In genomic region chr1:17488977-17489739, GRCh38 we compare ENCODE assay signal across 1 cellular context.
A peak's percentile ranks its signal among the peaks of the same experiment; 100 is the strongest.
TF ChIP-seq lines count a peak whose summit lies in the region.

No MANE protein-coding gene starts in this region.

TF ChIP-seq in K562, 482 proteins besides CTCF, POLR2A, EP300 and RAD21 (continued from another document and continues in another):
- TF ChIP-seq E2F4 (CRISPR knock-in tag; IDR thresholded peaks at IDR 0.05; ENCODE audit: low read depth) (no peak), PTBP1 (IDR thresholded peaks at IDR 0.05; ENCODE audit: low read depth, low read length) (no peak), TAF15 (IDR thresholded peaks at IDR 0.05; ENCODE audit: low read depth, low read length) (no peak), CBX5 (IDR thresholded peaks at IDR 0.05; ENCODE audit: borderline replicate concordance, low read depth) (no peak), NR2C2 (CRISPR knock-in tag; IDR thresholded peaks at IDR 0.05) (no peak), NR2C2 (tag; IDR thresholded peaks at IDR 0.05) (no peak), NFE2 (IDR thresholded peaks at IDR 0.05; ENCODE audit: low read depth) (no peak), MAFK (IDR thresholded peaks at IDR 0.05; ENCODE audit: low read length) (no peak), E2F6 (IDR thresholded peaks at IDR 0.05; ENCODE audit: borderline replicate concordance in 1 of 2, extremely low read depth in 1 of 2, insufficient read depth in 1 of 2, insufficient read length in 1 of 2, low read depth in 1 of 2, low read length in 1 of 2, poor library complexity in 1 of 2, severe bottlenecking in 1 of 2) (no peak), ZKSCAN1 (IDR thresholded peaks at IDR 0.05; ENCODE audit: low read depth, low read length) (no peak), CBFA2T3 (IDR thresholded peaks at IDR 0.05) (peak; percentile 77), SOX6 (IDR thresholded peaks at IDR 0.05) (0 out of 2 replicates have a peak, but pooled peaks have one; percentile 21), KDM5B (IDR thresholded peaks at IDR 0.05; ENCODE audit: insufficient replicate concordance, low read depth, low read length) (no peak), HDGF (IDR thresholded peaks at IDR 0.05) (0 out of 2 replicates have a peak, but pooled peaks have one; percentile 39), CREB1 (IDR thresholded peaks at IDR 0.05) (no peak), CREB1 (CRISPR knock-in tag; IDR thresholded peaks at IDR 0.05) (no peak), IFI16 (CRISPR knock-in tag; IDR thresholded peaks at IDR 0.05) (no peak), ILK (tag; IDR thresholded peaks at IDR 0.05; ENCODE audit: borderline replicate concordance, low read depth) (no peak), ZBTB2 (IDR thresholded peaks at IDR 0.05) (no peak), E4F1 (CRISPR knock-in tag; IDR thresholded peaks at IDR 0.05; ENCODE audit: borderline replicate concordance) (no peak), NCOA4 (IDR thresholded peaks at IDR 0.05; ENCODE audit: partially characterized antibody) (no peak), MEIS2 (IDR thresholded peaks at IDR 0.05; ENCODE audit: partially characterized antibody) (peak; percentile 54), MAX (CRISPR knock-in tag; IDR thresholded peaks at IDR 0.05) (no peak), ETS1 (conservative IDR thresholded peaks at IDR 0.05; ENCODE audit: control insufficient read depth, low read depth, low read length) (no peak), ELK3 (CRISPR knock-in tag; IDR thresholded peaks at IDR 0.05) (no peak), SMARCC2 (IDR thresholded peaks at IDR 0.05; ENCODE audit: low read depth) (no peak), HSF4 (CRISPR knock-in tag; IDR thresholded peaks at IDR 0.05; ENCODE audit: borderline replicate concordance) (no peak), JUN (IDR thresholded peaks at IDR 0.05; ENCODE audit: borderline replicate concordance, low read depth, low read length) (no peak), JUN (CRISPR knock-in tag; IDR thresholded peaks at IDR 0.05; ENCODE audit: borderline replicate concordance) (no peak), POLR3G (IDR thresholded peaks at IDR 0.05; ENCODE audit: extremely low read depth, insufficient read length, insufficient replicate concordance) (no peak), ZBTB1 (CRISPR knock-in tag; IDR thresholded peaks at IDR 0.05; ENCODE audit: borderline replicate concordance, low read depth) (no peak), FOXK1 (CRISPR knock-in tag; IDR thresholded peaks at IDR 0.05; ENCODE audit: borderline replicate concordance) (no peak), ZNF764 (CRISPR knock-in tag; IDR thresholded peaks at IDR 0.05; ENCODE audit: low read depth) (no peak), NFIX (CRISPR knock-in tag; IDR thresholded peaks at IDR 0.05; ENCODE audit: low read depth) (no peak), RFX7 (CRISPR knock-in tag; IDR thresholded peaks at IDR 0.05) (no peak), CREBBP (IDR thresholded peaks at IDR 0.05; ENCODE audit: low read depth, low read length) (no peak), TEAD1 (CRISPR knock-in tag; IDR thresholded peaks at IDR 0.05) (no peak), OTX1 (CRISPR knock-in tag; IDR thresholded peaks at IDR 0.05) (no peak), PATZ1 (CRISPR knock-in tag; IDR thresholded peaks at IDR 0.05; ENCODE audit: borderline replicate concordance) (no peak), ZNF589 (CRISPR knock-in tag; IDR thresholded peaks at IDR 0.05; ENCODE audit: low read depth) (no peak), ZBTB17 (CRISPR knock-in tag; IDR thresholded peaks at IDR 0.05) (no peak), KAT7 (CRISPR knock-in tag; IDR thresholded peaks at IDR 0.05; ENCODE audit: borderline replicate concordance) (no peak), ZNF830 (CRISPR knock-in tag; IDR thresholded peaks at IDR 0.05) (no peak), CTBP1 (IDR thresholded peaks at IDR 0.05; ENCODE audit: borderline replicate concordance) (peak; percentile 39; the same call in 1 of the 2 replicates), CHCHD3 (CRISPR knock-in tag; IDR thresholded peaks at IDR 0.05) (no peak), BCOR (IDR thresholded peaks at IDR 0.05) (peak; percentile 60; the same call in 1 of the 2 replicates), ZNF609 (CRISPR knock-in tag; IDR thresholded peaks at IDR 0.05; ENCODE audit: borderline replicate concordance) (no peak), HLTF (IDR thresholded peaks at IDR 0.05) (no peak), EGR1 (conservative IDR thresholded peaks at IDR 0.05) (no peak), ESRRB (CRISPR knock-in tag; IDR thresholded peaks at IDR 0.05; ENCODE audit: borderline replicate concordance) (no peak), POLR2G (IDR thresholded peaks at IDR 0.05; ENCODE audit: low read depth, low read length) (no peak), SNIP1 (IDR thresholded peaks at IDR 0.05; ENCODE audit: low read depth) (no peak), NKRF (IDR thresholded peaks at IDR 0.05; ENCODE audit: borderline replicate concordance) (no peak), DDX20 (tag; IDR thresholded peaks at IDR 0.05; ENCODE audit: low read depth) (no peak), NCOA1 (IDR thresholded peaks at IDR 0.05; ENCODE audit: low read depth) (no peak), DNMT1 (IDR thresholded peaks at IDR 0.05) (no peak)
